ENCODE assay signal across 8 cellular contexts in genomic region chr1:28247603-28248272, GRCh38.
DNase-seq lines count a peak whose midpoint lies in the region; ATAC-seq and TF ChIP-seq lines count a peak whose summit lies in the region.

No MANE protein-coding gene starts in this region.

- peak overlapping the region; percentile 85 for H3K4me3 Mint-ChIP-seq in nephron progenitor cell

- ATAC-seq in HG03432 (IDR thresholded peaks at IDR 0.05; ENCODE audit: unreplicated experiment) (no peak), GM19324 (IDR thresholded peaks at IDR 0.05; ENCODE audit: low FRiP score, unreplicated experiment) (no peak)

- no peak for TF ChIP-seq CTCF in C4-2B (conservative IDR thresholded peaks at IDR 0.05)
- no peak for TF ChIP-seq CTCF in coronary artery (IDR thresholded peaks at IDR 0.05)
- TF ChIP-seq CTCF in nephron progenitor cell (IDR thresholded peaks at IDR 0.05), result no peak

- H3K27ac ChIP-seq in C4-2B, result peak overlapping the region; percentile 68
- peak overlapping the region; percentile 35 to 79 for H3K27ac ChIP-seq in coronary artery

- H3K27me3 Mint-ChIP-seq in nephron progenitor cell (ENCODE audit: low read depth, poor library complexity), result no peaks in the 10 kb centered on the region

- peak; percentile 50 for DNase-seq in NCI-H69 (lab: John Stamatoyannopoulos, UW)
- DNase-seq in coronary artery (ENCODE audit: low spot score), result no peak
- DNase-seq in nephron progenitor cell, result no peak
- no peak for DNase-seq in SIG-M5 treated with dmso at 0.1 percent for 504 hours (lab: John Stamatoyannopoulos, UW; ENCODE audit: unreplicated experiment)
- no peak for DNase-seq in NCI-H524 treated with DMSO at 0.1 percent for 48 hours (lab: John Stamatoyannopoulos, UW)

- no peaks in the 10 kb centered on the region for H3K9me3 Mint-ChIP-seq in nephron progenitor cell

- H3K4me1 Mint-ChIP-seq in nephron progenitor cell, result peaks cover 44% of the 10 kb centered on the region

- H3K27ac Mint-ChIP-seq in nephron progenitor cell, result peak overlapping the region; percentile 93

- H3K36me3 Mint-ChIP-seq in nephron progenitor cell (ENCODE audit: low read depth), result no peaks in the 10 kb centered on the region

- peak overlapping the region; percentile 66 for H3K4me3 ChIP-seq in coronary artery
